ENCODE assay signal across 8 cellular contexts in the genomic region with DNA sequence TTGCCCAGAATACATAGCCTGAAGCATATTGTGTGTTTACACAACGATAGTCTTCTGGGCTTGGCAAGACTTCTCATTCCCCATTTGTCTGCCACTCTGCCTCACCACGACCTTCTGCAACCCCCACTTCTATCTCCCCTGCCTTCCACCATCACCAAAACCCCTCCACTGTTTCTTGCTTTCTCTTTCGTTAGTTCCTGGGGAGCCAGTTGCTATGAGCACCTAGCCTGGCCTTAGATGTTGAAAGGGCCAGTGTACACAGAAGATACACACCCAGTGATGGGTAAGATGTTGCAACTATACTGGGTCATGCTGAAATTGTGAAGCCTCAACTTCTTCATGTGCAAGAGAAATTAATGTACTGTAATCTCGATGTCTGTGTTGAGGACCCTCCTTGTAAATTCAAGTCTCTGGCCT. TPM values are rescaled to one million over a fixed set of nuclear protein-coding genes. Genes with fewer than 3 reads are reported as not detected.
DNase-seq lines count a peak whose midpoint lies in the region; ATAC-seq and TF ChIP-seq lines count a peak whose summit lies in the region.

No MANE protein-coding gene starts in this region.

- DNase-seq in activated CD4-positive, alpha-beta T cell treated with anti-CD3 and anti-CD28 coated beads for 36 hours = peak; percentile 20
- no peak for DNase-seq in activated CD4-positive, alpha-beta T cell treated with anti-CD3 and anti-CD28 coated beads, Interleukin-2, amount 50 U/mL, for 4 hours
- DNase-seq in RPMI8226 (peak; percentile 48), epithelial cell of esophagus (ENCODE audit: low read depth) (peak; percentile 84)
- no peak for DNase-seq in stimulated activated naive B cell treated with anti-CD40 and anti-IgM and Interleukin-4, amounts not matched to agents 10 μg/mL and 1 μg/mL and 100 μg/mL, for 72 hours

- ATAC-seq in activated CD4-positive, alpha-beta T cell treated with anti-CD3 and anti-CD28 coated beads for 36 hours = no peak
- no peak for ATAC-seq in stimulated activated naive B cell treated with anti-CD40 and anti-IgM and Interleukin-4, amounts not matched to agents 10 μg/mL and 1 μg/mL and 100 μg/mL, for 72 hours (replicated peaks)
- ATAC-seq in HG03135 (IDR thresholded peaks at IDR 0.05; ENCODE audit: unreplicated experiment) (no peak), GM19463 (IDR thresholded peaks at IDR 0.05; ENCODE audit: unreplicated experiment) (no peak), GM21367 (IDR thresholded peaks at IDR 0.05; ENCODE audit: unreplicated experiment) (no peak)

- H3K4me3 Mint-ChIP-seq in activated CD4-positive, alpha-beta T cell treated with anti-CD3 and anti-CD28 coated beads for 36 hours = peak overlapping the region; percentile 81
- H3K4me3 Mint-ChIP-seq in stimulated activated naive B cell treated with anti-CD40 and anti-IgM and Interleukin-4, amounts not matched to agents 10 μg/mL and 1 μg/mL and 100 μg/mL, for 72 hours = peak overlapping the region; percentile 83 to 98

- POLR2A ChIA-PET in activated CD4-positive, alpha-beta T cell treated with anti-CD3 and anti-CD28 coated beads for 36 hours (lab: Charles Lee) = no interaction called here

- CTCF ChIA-PET in activated CD4-positive, alpha-beta T cell treated with anti-CD3 and anti-CD28 coated beads for 36 hours (lab: Charles Lee) = interaction anchor here (1.6 kb wide), 1 partner anchor 54 kb away, joined by 5 read pairs; no protein-coding TSS in a partner anchor

- H3K9me3 Mint-ChIP-seq in activated CD4-positive, alpha-beta T cell treated with anti-CD3 and anti-CD28 coated beads for 36 hours (ENCODE audit: low read depth) = no peaks in the 10 kb centered on the region
- H3K9me3 Mint-ChIP-seq in stimulated activated naive B cell treated with anti-CD40 and anti-IgM and Interleukin-4, amounts not matched to agents 10 μg/mL and 1 μg/mL and 100 μg/mL, for 72 hours = no peaks in the 10 kb centered on the region

- intact Hi-C loops in activated CD4-positive, alpha-beta T cell treated with anti-CD3 and anti-CD28 coated beads for 36 hours (cut with DNase I, micrococcal nuclease) = no loop called here

- peak overlapping the region; percentile 91 for H3K27ac Mint-ChIP-seq in activated CD4-positive, alpha-beta T cell treated with anti-CD3 and anti-CD28 coated beads for 36 hours
- peak overlapping the region; percentile 65 for H3K27ac Mint-ChIP-seq in stimulated activated naive B cell treated with anti-CD40 and anti-IgM and Interleukin-4, amounts not matched to agents 10 μg/mL and 1 μg/mL and 100 μg/mL, for 72 hours

- peaks cover 36% of the 10 kb centered on the region for H3K4me1 Mint-ChIP-seq in activated CD4-positive, alpha-beta T cell treated with anti-CD3 and anti-CD28 coated beads for 36 hours
- peaks cover 26 to 46% of the 10 kb centered on the region in 2 donors for H3K4me1 Mint-ChIP-seq in stimulated activated naive B cell treated with anti-CD40 and anti-IgM and Interleukin-4, amounts not matched to agents 10 μg/mL and 1 μg/mL and 100 μg/mL, for 72 hours

- H3K27me3 Mint-ChIP-seq in activated CD4-positive, alpha-beta T cell treated with anti-CD3 and anti-CD28 coated beads for 36 hours = no peaks in the 10 kb centered on the region
- no peaks in the 10 kb centered on the region for H3K27me3 Mint-ChIP-seq in stimulated activated naive B cell treated with anti-CD40 and anti-IgM and Interleukin-4, amounts not matched to agents 10 μg/mL and 1 μg/mL and 100 μg/mL, for 72 hours

- peak overlapping the region; percentile 52 for H3K4me3 ChIP-seq in epithelial cell of esophagus (ENCODE audit: low read length)

- H3K36me3 Mint-ChIP-seq in activated CD4-positive, alpha-beta T cell treated with anti-CD3 and anti-CD28 coated beads for 36 hours (ENCODE audit: low read depth) = peaks cover 33% of the 10 kb centered on the region
- peaks cover 8 to 15% of the 10 kb centered on the region in 2 donors for H3K36me3 Mint-ChIP-seq in stimulated activated naive B cell treated with anti-CD40 and anti-IgM and Interleukin-4, amounts not matched to agents 10 μg/mL and 1 μg/mL and 100 μg/mL, for 72 hours

- no peak for TF ChIP-seq CTCF in epithelial cell of esophagus (IDR thresholded peaks at IDR 0.05; ENCODE audit: insufficient read depth, low read depth, low read length, missing control alignments)

RNA-seq across cellular contexts. Expression of a gene that starts 1.0 kb away (rescaled TPM):
- 10 to 100 TPM; 81.9 to 87.5 TPM for total RNA-seq in activated CD4-positive, alpha-beta T cell treated with anti-CD3 and anti-CD28 coated beads for 36 hours

RNA-seq across cellular contexts. Expression of a gene that starts 52.8 kb away (rescaled TPM):
- 10 to 100 TPM; 26.0 to 31.0 TPM for total RNA-seq in activated CD4-positive, alpha-beta T cell treated with anti-CD3 and anti-CD28 coated beads for 36 hours

Comparison
In these comparisons a context has a peak if more than half of its experiments do, and no peak if none do; other contexts are left out.
1. DNase-seq: peak in activated CD4-positive, alpha-beta T cell treated with anti-CD3 and anti-CD28 coated beads for 36 hours (single experiment), RPMI8226 (single experiment) and epithelial cell of esophagus (single experiment); none in activated CD4-positive, alpha-beta T cell treated with anti-CD3 and anti-CD28 coated beads, Interleukin-2, amount 50 U/mL, for 4 hours (0 of 2) and stimulated activated naive B cell treated with anti-CD40 and anti-IgM and Interleukin-4, amounts not matched to agents 10 μg/mL and 1 μg/mL and 100 μg/mL, for 72 hours (single experiment).